In the genomic region with DNA sequence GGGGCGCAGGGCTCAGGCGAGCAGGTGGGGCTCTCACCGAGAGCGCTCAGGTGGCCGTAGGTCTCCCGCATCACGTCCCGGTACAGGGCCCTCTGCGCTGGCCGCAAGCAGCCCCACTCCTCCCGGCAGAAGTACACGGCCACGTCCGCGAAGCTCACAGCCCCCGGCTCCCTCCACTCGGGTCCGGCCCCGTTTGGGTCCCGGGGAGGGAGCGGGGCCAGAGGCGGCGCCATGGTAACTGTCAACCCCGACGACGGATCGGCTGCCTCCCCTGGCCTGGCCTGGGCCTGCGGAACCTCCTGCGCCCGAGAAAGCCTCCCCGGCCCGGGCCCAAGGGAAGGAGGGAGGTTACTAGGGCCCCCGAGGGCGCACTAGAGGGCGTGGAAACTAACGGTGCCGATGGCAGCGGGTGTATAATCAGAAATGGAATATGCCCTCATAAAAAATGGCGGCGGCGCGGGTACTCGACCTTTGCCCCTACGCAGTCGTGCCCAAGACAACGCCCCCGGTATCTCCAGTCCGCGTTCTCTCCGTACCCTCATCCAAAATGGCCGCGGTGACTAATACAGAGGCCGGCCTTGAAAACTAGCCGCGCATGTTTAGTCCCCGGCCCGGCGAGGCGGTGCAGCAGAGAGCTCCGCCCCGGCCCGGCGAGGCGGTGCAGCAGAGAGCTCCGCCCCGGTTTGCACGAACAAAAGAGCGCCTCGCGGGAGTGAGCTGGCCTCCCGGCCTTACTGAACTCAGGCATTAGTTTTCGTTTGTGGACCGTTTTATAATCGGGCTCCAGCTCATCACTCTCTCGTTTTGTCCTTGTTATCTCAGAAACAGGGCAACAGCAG, we compare ENCODE assay signal across 1 cellular context.
A peak's percentile ranks its signal among the peaks of the same experiment; 100 is the strongest.
TF ChIP-seq lines count a peak whose summit lies in the region.

A gene (minus strand): TSS at position 425 of the 839 bp plus-strand sequence. CDS start 192 bp downstream, at position 233.

TF ChIP-seq in HEK293, 187 proteins besides CTCF, POLR2A, EP300 and RAD21 (continued from another document and continues in another):
- TF ChIP-seq ZNF184 (tag by site-specific recombination; IDR thresholded peaks at IDR 0.05) (peak; percentile 42; the same call in 1 of the 2 replicates), SP7 (tag by site-specific recombination; IDR thresholded peaks at IDR 0.05) (peak; percentile 76; the same call in 1 of the 2 replicates), ZNF24 (tag by site-specific recombination; IDR thresholded peaks at IDR 0.05) (peak; percentile 84), ZNF239 (tag by site-specific recombination; IDR thresholded peaks at IDR 0.05) (no peak), ZNF175 (tag by site-specific recombination; IDR thresholded peaks at IDR 0.05) (no peak), ZNF211 (tag by site-specific recombination; IDR thresholded peaks at IDR 0.05; ENCODE audit: low read depth) (no peak), ZNF701 (tag by site-specific recombination; IDR thresholded peaks at IDR 0.05) (no peak), ZNF747 (tag by site-specific recombination; IDR thresholded peaks at IDR 0.05) (no peak), ZBTB21 (tag by site-specific recombination; IDR thresholded peaks at IDR 0.05) (peak; percentile 34; the same call in 1 of the 2 replicates), FEZF1 (tag by site-specific recombination; IDR thresholded peaks at IDR 0.05) (no peak), ZNF654 (tag by site-specific recombination; IDR thresholded peaks at IDR 0.05; ENCODE audit: low read depth) (no peak), GLI2 (tag by site-specific recombination; IDR thresholded peaks at IDR 0.05; ENCODE audit: borderline replicate concordance, low read depth) (no peak), ZNF48 (tag by site-specific recombination; IDR thresholded peaks at IDR 0.05) (no peak), ZNF791 (tag by site-specific recombination; IDR thresholded peaks at IDR 0.05) (no peak), ZNF571 (tag by site-specific recombination; IDR thresholded peaks at IDR 0.05) (no peak), OVOL3 (tag by site-specific recombination; IDR thresholded peaks at IDR 0.05) (peak; percentile 95), ZBTB48 (tag by site-specific recombination; IDR thresholded peaks at IDR 0.05) (peak; percentile 69; the same call in 1 of the 2 replicates), ZNF837 (tag by site-specific recombination; IDR thresholded peaks at IDR 0.05) (no peak), KLF10 (tag by site-specific recombination; IDR thresholded peaks at IDR 0.05) (peak; percentile 98), ZNF354C (tag by site-specific recombination; IDR thresholded peaks at IDR 0.05; ENCODE audit: borderline replicate concordance, low read depth) (no peak), ZNF621 (tag by site-specific recombination; IDR thresholded peaks at IDR 0.05) (no peak), ZNF707 (tag by site-specific recombination; IDR thresholded peaks at IDR 0.05) (no peak), ZNF23 (tag by site-specific recombination; IDR thresholded peaks at IDR 0.05; ENCODE audit: borderline replicate concordance) (no peak), ZEB2 (tag by site-specific recombination; IDR thresholded peaks at IDR 0.05) (peak; percentile 99), ZFP3 (tag by site-specific recombination; IDR thresholded peaks at IDR 0.05; ENCODE audit: low read depth) (no peak), ZNF132 (tag by site-specific recombination; IDR thresholded peaks at IDR 0.05; ENCODE audit: borderline replicate concordance) (no peak), ZNF623 (tag by site-specific recombination; IDR thresholded peaks at IDR 0.05) (peak; percentile 19; the same call in 1 of the 2 replicates), OSR2 (tag by site-specific recombination; IDR thresholded peaks at IDR 0.05) (no peak), KLF9 (tag by site-specific recombination; IDR thresholded peaks at IDR 0.05; ENCODE audit: low read depth) (no peak), ZNF473 (tag by site-specific recombination; IDR thresholded peaks at IDR 0.05) (no peak), ZNF549 (tag by site-specific recombination; IDR thresholded peaks at IDR 0.05) (no peak), ZNF555 (tag by site-specific recombination; conservative IDR thresholded peaks at IDR 0.05) (no peak)
- TF ChIP-seq, protein P1, sequence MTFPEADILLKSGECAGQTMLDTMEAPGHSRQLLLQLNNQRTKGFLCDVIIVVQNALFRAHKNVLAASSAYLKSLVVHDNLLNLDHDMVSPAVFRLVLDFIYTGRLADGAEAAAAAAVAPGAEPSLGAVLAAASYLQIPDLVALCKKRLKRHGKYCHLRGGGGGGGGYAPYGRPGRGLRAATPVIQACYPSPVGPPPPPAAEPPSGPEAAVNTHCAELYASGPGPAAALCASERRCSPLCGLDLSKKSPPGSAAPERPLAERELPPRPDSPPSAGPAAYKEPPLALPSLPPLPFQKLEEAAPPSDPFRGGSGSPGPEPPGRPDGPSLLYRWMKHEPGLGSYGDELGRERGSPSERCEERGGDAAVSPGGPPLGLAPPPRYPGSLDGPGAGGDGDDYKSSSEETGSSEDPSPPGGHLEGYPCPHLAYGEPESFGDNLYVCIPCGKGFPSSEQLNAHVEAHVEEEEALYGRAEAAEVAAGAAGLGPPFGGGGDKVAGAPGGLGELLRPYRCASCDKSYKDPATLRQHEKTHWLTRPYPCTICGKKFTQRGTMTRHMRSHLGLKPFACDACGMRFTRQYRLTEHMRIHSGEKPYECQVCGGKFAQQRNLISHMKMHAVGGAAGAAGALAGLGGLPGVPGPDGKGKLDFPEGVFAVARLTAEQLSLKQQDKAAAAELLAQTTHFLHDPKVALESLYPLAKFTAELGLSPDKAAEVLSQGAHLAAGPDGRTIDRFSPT (tag by site-specific recombination; IDR thresholded peaks at IDR 0.05): peak; percentile 99; the same call in 1 of the 2 replicates
- TF ChIP-seq, protein P2, sequence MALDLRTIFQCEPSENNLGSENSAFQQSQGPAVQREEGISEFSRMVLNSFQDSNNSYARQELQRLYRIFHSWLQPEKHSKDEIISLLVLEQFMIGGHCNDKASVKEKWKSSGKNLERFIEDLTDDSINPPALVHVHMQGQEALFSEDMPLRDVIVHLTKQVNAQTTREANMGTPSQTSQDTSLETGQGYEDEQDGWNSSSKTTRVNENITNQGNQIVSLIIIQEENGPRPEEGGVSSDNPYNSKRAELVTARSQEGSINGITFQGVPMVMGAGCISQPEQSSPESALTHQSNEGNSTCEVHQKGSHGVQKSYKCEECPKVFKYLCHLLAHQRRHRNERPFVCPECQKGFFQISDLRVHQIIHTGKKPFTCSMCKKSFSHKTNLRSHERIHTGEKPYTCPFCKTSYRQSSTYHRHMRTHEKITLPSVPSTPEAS (tag by site-specific recombination; IDR thresholded peaks at IDR 0.05): no peak
- TF ChIP-seq, protein P3, sequence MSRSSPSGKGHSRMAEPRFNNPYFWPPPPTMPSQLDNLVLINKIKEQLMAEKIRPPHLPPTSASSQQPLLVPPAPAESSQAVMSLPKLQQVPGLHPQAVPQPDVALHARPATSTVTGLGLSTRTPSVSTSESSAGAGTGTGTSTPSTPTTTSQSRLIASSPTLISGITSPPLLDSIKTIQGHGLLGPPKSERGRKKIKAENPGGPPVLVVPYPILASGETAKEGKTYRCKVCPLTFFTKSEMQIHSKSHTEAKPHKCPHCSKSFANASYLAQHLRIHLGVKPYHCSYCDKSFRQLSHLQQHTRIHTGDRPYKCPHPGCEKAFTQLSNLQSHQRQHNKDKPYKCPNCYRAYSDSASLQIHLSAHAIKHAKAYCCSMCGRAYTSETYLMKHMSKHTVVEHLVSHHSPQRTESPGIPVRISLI (tag by site-specific recombination; IDR thresholded peaks at IDR 0.05): no peak
- TF ChIP-seq, protein P4, sequence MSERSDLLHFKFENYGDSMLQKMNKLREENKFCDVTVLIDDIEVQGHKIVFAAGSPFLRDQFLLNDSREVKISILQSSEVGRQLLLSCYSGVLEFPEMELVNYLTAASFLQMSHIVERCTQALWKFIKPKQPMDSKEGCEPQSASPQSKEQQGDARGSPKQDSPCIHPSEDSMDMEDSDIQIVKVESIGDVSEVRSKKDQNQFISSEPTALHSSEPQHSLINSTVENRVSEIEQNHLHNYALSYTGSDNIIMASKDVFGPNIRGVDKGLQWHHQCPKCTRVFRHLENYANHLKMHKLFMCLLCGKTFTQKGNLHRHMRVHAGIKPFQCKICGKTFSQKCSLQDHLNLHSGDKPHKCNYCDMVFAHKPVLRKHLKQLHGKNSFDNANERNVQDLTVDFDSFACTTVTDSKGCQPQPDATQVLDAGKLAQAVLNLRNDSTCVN (tag by site-specific recombination; optimal IDR thresholded peaks at IDR 0.05): peak; percentile 93
- TF ChIP-seq, protein P5, sequence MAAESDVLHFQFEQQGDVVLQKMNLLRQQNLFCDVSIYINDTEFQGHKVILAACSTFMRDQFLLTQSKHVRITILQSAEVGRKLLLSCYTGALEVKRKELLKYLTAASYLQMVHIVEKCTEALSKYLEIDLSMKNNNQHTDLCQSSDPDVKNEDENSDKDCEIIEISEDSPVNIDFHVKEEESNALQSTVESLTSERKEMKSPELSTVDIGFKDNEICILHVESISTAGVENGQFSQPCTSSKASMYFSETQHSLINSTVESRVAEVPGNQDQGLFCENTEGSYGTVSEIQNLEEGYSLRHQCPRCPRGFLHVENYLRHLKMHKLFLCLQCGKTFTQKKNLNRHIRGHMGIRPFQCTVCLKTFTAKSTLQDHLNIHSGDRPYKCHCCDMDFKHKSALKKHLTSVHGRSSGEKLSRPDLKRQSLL (tag by site-specific recombination; IDR thresholded peaks at IDR 0.05): no peak
- TF ChIP-seq, protein P6, sequence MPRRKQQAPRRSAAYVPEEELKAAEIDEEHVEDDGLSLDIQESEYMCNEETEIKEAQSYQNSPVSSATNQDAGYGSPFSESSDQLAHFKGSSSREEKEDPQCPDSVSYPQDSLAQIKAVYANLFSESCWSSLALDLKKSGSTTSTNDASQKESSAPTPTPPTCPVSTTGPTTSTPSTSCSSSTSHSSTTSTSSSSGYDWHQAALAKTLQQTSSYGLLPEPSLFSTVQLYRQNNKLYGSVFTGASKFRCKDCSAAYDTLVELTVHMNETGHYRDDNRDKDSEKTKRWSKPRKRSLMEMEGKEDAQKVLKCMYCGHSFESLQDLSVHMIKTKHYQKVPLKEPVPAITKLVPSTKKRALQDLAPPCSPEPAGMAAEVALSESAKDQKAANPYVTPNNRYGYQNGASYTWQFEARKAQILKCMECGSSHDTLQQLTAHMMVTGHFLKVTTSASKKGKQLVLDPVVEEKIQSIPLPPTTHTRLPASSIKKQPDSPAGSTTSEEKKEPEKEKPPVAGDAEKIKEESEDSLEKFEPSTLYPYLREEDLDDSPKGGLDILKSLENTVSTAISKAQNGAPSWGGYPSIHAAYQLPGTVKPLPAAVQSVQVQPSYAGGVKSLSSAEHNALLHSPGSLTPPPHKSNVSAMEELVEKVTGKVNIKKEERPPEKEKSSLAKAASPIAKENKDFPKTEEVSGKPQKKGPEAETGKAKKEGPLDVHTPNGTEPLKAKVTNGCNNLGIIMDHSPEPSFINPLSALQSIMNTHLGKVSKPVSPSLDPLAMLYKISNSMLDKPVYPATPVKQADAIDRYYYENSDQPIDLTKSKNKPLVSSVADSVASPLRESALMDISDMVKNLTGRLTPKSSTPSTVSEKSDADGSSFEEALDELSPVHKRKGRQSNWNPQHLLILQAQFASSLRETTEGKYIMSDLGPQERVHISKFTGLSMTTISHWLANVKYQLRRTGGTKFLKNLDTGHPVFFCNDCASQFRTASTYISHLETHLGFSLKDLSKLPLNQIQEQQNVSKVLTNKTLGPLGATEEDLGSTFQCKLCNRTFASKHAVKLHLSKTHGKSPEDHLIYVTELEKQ (tag by site-specific recombination; IDR thresholded peaks at IDR 0.05; ENCODE audit: borderline replicate concordance): no peak
- TF ChIP-seq, protein P7, sequence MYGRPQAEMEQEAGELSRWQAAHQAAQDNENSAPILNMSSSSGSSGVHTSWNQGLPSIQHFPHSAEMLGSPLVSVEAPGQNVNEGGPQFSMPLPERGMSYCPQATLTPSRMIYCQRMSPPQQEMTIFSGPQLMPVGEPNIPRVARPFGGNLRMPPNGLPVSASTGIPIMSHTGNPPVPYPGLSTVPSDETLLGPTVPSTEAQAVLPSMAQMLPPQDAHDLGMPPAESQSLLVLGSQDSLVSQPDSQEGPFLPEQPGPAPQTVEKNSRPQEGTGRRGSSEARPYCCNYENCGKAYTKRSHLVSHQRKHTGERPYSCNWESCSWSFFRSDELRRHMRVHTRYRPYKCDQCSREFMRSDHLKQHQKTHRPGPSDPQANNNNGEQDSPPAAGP (tag by site-specific recombination; IDR thresholded peaks at IDR 0.05): peak; percentile 57
- TF ChIP-seq, protein P8, sequence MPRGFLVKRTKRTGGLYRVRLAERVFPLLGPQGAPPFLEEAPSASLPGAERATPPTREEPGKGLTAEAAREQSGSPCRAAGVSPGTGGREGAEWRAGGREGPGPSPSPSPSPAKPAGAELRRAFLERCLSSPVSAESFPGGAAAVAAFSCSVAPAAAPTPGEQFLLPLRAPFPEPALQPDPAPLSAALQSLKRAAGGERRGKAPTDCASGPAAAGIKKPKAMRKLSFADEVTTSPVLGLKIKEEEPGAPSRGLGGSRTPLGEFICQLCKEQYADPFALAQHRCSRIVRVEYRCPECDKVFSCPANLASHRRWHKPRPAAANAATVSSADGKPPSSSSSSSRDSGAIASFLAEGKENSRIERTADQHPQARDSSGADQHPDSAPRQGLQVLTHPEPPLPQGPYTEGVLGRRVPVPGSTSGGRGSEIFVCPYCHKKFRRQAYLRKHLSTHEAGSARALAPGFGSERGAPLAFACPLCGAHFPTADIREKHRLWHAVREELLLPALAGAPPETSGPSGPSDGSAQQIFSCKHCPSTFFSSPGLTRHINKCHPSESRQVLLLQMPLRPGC (tag by site-specific recombination; IDR thresholded peaks at IDR 0.05): no peak
- TF ChIP-seq, protein P9, sequence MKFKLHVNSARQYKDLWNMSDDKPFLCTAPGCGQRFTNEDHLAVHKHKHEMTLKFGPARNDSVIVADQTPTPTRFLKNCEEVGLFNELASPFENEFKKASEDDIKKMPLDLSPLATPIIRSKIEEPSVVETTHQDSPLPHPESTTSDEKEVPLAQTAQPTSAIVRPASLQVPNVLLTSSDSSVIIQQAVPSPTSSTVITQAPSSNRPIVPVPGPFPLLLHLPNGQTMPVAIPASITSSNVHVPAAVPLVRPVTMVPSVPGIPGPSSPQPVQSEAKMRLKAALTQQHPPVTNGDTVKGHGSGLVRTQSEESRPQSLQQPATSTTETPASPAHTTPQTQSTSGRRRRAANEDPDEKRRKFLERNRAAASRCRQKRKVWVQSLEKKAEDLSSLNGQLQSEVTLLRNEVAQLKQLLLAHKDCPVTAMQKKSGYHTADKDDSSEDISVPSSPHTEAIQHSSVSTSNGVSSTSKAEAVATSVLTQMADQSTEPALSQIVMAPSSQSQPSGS (tag by site-specific recombination; IDR thresholded peaks at IDR 0.05; ENCODE audit: low read depth): no peak
- TF ChIP-seq, protein P10, sequence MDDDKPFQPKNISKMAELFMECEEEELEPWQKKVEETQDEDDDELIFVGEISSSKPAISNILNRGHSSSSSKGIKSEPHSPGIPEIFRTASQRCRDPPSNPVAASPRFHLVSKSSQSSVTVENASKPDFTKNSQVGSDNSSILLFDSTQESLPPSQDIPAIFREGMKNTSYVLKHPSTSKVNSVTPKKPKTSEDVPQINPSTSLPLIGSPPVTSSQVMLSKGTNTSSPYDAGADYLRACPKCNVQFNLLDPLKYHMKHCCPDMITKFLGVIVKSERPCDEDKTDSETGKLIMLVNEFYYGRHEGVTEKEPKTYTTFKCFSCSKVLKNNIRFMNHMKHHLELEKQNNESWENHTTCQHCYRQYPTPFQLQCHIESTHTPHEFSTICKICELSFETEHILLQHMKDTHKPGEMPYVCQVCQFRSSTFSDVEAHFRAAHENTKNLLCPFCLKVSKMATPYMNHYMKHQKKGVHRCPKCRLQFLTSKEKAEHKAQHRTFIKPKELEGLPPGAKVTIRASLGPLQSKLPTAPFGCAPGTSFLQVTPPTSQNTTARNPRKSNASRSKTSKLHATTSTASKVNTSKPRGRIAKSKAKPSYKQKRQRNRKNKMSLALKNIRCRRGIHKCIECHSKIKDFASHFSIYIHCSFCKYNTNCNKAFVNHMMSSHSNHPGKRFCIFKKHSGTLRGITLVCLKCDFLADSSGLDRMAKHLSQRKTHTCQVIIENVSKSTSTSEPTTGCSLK (tag by site-specific recombination; IDR thresholded peaks at IDR 0.05): no peak
